ENCODE assay signal across 30 cellular contexts in the genomic region with DNA sequence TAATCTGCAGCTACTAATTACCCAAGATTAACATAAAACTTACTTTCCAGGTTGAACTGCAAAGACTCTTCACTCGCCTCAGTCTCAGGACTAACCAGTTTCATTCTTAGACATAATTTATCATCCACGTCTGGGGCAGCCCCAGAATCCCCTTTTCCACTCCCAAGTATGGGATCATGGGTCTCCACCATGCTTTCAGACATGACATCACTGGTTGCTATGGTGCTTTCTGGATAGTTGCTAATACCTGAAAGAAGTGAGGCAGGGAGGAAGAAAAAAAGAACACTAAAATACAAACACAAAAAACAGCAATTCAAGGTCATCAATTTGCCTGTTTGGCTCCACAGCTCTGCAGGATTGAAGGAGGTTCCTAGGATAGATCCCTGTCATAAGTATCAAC.
"Had no signal": no experiment of that assay in that cellular context is flagged by ENCODE, and none has a peak within 500 bp of the region (broad histone marks: within the 10 kb centered on the region; RNA-seq: fewer than 3 reads in every experiment).

No MANE protein-coding gene starts in this region.

- H3K4me1 Mint-ChIP-seq: activated B cell treated with CpG ODN at 0.5 μM for 24 hours had no signal

- H3K27ac Mint-ChIP-seq: activated B cell treated with CpG ODN at 0.5 μM for 24 hours; activated CD8-positive, alpha-beta memory T cell treated with anti-CD3 and anti-CD28 coated beads, Interleukin-2, amount 10 ng/mL, durations not matched to agents 7 days and 5 days; activated naive CD4-positive, alpha-beta T cell treated with anti-CD3 and anti-CD28 coated beads, Interleukin-2, amount 50 U/mL, for 24 hours; activated naive CD8-positive, alpha-beta T cell treated with anti-CD3 and anti-CD28 coated beads, Interleukin-2, amount 50 U/mL, for 24 hours; activated T-helper 2 cell treated with anti-CD3 and anti-CD28 coated beads, Interferon-gamma antibody, Interleukin-2, Interleukin-4, amounts not matched to agents 10 μg/mL and 5 μg/mL and 100 μg/mL, durations not matched to agents 14 hours and 24 hours and 36 hours had no signal

- H3K27ac ChIP-seq: ascending aorta, body of pancreas, Peyer's patch, RWPE1, SJCRH30 had no signal

- H3K27me3 Mint-ChIP-seq: activated B cell treated with CpG ODN at 0.5 μM for 24 hours; activated CD8-positive, alpha-beta memory T cell treated with anti-CD3 and anti-CD28 coated beads, Interleukin-2, amount 10 ng/mL, durations not matched to agents 7 days and 5 days; activated naive CD4-positive, alpha-beta T cell treated with anti-CD3 and anti-CD28 coated beads, Interleukin-2, amount 50 U/mL, for 24 hours; activated naive CD8-positive, alpha-beta T cell treated with anti-CD3 and anti-CD28 coated beads, Interleukin-2, amount 50 U/mL, for 24 hours; T-helper 17 cell had no signal

- H3K9me3 ChIP-seq: ascending aorta, body of pancreas, MG63, Peyer's patch, SJCRH30 had no signal

- H3K9me3 Mint-ChIP-seq: activated B cell treated with CpG ODN at 0.5 μM for 24 hours; activated naive CD4-positive, alpha-beta T cell treated with anti-CD3 and anti-CD28 coated beads, Interleukin-2, amount 50 U/mL, for 24 hours; activated naive CD8-positive, alpha-beta T cell treated with anti-CD3 and anti-CD28 coated beads, Interleukin-2, amount 50 U/mL, for 24 hours; activated T-cell treated with anti-CD3 and anti-CD28 coated beads, Interleukin-2, amount 50 U/mL, for 4 hours; activated T-helper 2 cell treated with anti-CD3 and anti-CD28 coated beads, Interferon-gamma antibody, Interleukin-2, Interleukin-4, amounts not matched to agents 10 μg/mL and 5 μg/mL and 100 μg/mL, durations not matched to agents 14 hours and 24 hours and 36 hours had no signal

- H3K4me3 Mint-ChIP-seq: activated B cell treated with CpG ODN at 0.5 μM for 24 hours; activated CD8-positive, alpha-beta memory T cell treated with anti-CD3 and anti-CD28 coated beads, Interleukin-2, amount 10 ng/mL, durations not matched to agents 7 days and 5 days; activated naive CD4-positive, alpha-beta T cell treated with anti-CD3 and anti-CD28 coated beads, Interleukin-2, amount 50 U/mL, for 24 hours; activated naive CD8-positive, alpha-beta T cell treated with anti-CD3 and anti-CD28 coated beads, Interleukin-2, amount 50 U/mL, for 24 hours; activated T-cell treated with anti-CD3 and anti-CD28 coated beads, Interleukin-2, amount 50 U/mL, for 4 hours; T-helper 17 cell had no signal

- H3K4me3 ChIP-seq: ascending aorta, body of pancreas, MG63, Peyer's patch, SJCRH30 had no signal

- ATAC-seq: activated CD8-positive, alpha-beta memory T cell treated with anti-CD3 and anti-CD28 coated beads, Interleukin-2, amount 10 ng/mL, durations not matched to agents 7 days and 5 days; activated naive CD8-positive, alpha-beta T cell treated with anti-CD3 and anti-CD28 coated beads, Interleukin-2, amount 50 U/mL, for 24 hours; activated T-cell treated with anti-CD3 and anti-CD28 coated beads, Interleukin-2, amount 50 U/mL, for 4 hours; body of pancreas; T-helper 17 cell had no signal

- H3K27me3 ChIP-seq: ascending aorta, body of pancreas, MG63, Peyer's patch, SJCRH30 had no signal

- H3K4me1 ChIP-seq: body of pancreas, Peyer's patch, SJCRH30 had no signal

- DNase-seq: activated B cell treated with CpG ODN at 0.5 μM for 24 hours; activated CD4-positive, alpha-beta T cell treated with anti-CD3 and anti-CD28 coated beads for 1 hour; activated CD4-positive, alpha-beta T cell treated with anti-CD3 and anti-CD28 coated beads, Interleukin-2, amount 50 U/mL, for 1 hour; activated CD8-positive, alpha-beta memory T cell treated with anti-CD3 and anti-CD28 coated beads, Interleukin-2, amount 10 ng/mL, durations not matched to agents 7 days and 5 days; activated gamma-delta T cell treated with Interleukin-2 at 50 U/mL for 16 hours; activated naive CD8-positive, alpha-beta T cell treated with anti-CD3 and anti-CD28 coated beads, Interleukin-2, amount 50 U/mL, for 24 hours; activated T-cell treated with anti-CD3 and anti-CD28 coated beads, Interleukin-2, amount 50 U/mL, for 4 hours; amniotic stem cell; body of pancreas; central memory CD4-positive, alpha-beta T cell; MG63; MV-4-11; NCI-H1092 treated with DMSO at 0.1 percent for 48 hours; NCI-H1417 treated with DMSO at 0.1 percent for 48 hours; NCI-H1694; NCI-H2029; NCI-H2107; NCI-H2171 treated with DMSO at 0.1 percent for 48 hours; NCI-H226; NCI-H510A; NCI-H526 treated with DMSO at 0.1 percent for 48 hours; Peyer's patch; Right ventricle myocardium superior; SJCRH30; T-helper 17 cell; T-helper 9 cell had no signal
